Comparison of ENCODE assay signal across 8 cellular contexts in genomic region chr17:1399679-1400512, GRCh38. TPM values are rescaled to one million over a fixed set of nuclear protein-coding genes. Genes with fewer than 3 reads are reported as not detected.
A peak's percentile ranks its signal among the peaks of the same experiment; 100 is the strongest.
DNase-seq lines count a peak whose midpoint lies in the region; ATAC-seq and TF ChIP-seq lines count a peak whose summit lies in the region.

Gene YWHAE (minus strand): TSS chr17:1400222. CDS start chr17:1400110, 112 bp downstream.

- CTCF ChIA-PET in AG04449 (lab: Yijun Ruan, JAX) (interaction anchor here (1.0 to 2.1 kb wide), 2 partner anchors 9 to 35 kb away, joined by 3 to 6 read pairs; no protein-coding TSS in a partner anchor), activated B cell treated with CpG ODN at 0.5 μM for 24 hours (lab: Charles Lee) (interaction anchor here (0.9 to 2.0 kb wide), 3 partner anchors 21 to 116 kb away, joined by 3 to 7 read pairs (median 6); partner anchors contain the start of gene INPP5K)

- H3K4me3 Mint-ChIP-seq in activated B cell treated with CpG ODN at 0.5 μM for 24 hours (peak within 1 kb of the TSS; percentile 98), immature natural killer cell (peak within 1 kb of the TSS; percentile 99 to 100 (median 99))

- no peak for TF ChIP-seq CTCF in AG04449 (IDR thresholded peaks at IDR 0.05; ENCODE audit: insufficient read depth, low read length, missing control alignments)
- no peak for TF ChIP-seq CTCF in activated B cell treated with CpG ODN at 0.5 μM for 24 hours (IDR thresholded peaks at IDR 0.05)
- peak in 2 of 11 experiments; percentile 9 to 22 for TF ChIP-seq CTCF in spleen (IDR thresholded peaks at IDR 0.05 in 8 of 11, conservative IDR thresholded peaks at IDR 0.05 in 3 of 11)

- ATAC-seq in GM18909 (IDR thresholded peaks at IDR 0.05; ENCODE audit: poor library complexity, unreplicated experiment) (peak; percentile 92), HG03175 (IDR thresholded peaks at IDR 0.05; ENCODE audit: unreplicated experiment) (peak; percentile 95), activated B cell treated with CpG ODN at 0.5 μM for 24 hours (ENCODE audit: low read depth) (peak; percentile 85)

- peaks cover 27 to 62% (median 47%) of the 10 kb centered on the region in 6 donors for H3K4me1 ChIP-seq in spleen

- H3K9me3 Mint-ChIP-seq in activated B cell treated with CpG ODN at 0.5 μM for 24 hours (no peaks in the 10 kb centered on the region), immature natural killer cell (no peaks in the 10 kb centered on the region)

- intact Hi-C loops in activated B cell treated with CpG ODN at 0.5 μM for 24 hours (cut with micrococcal nuclease) (loop anchor here (1.0 to 5.0 kb wide), 7 partner anchors 38 to 317 kb away; partner anchors contain the start of genes CRK, INPP5K and SLC43A2), spleen (cut with DNase I; ENCODE audit: low total_unique reads) (no loop called here)

- peak within 1 kb of the TSS; percentile 88 for H3K27ac ChIP-seq in caudate nucleus (ENCODE audit: low read depth, low read length)
- H3K27ac ChIP-seq in spleen = peak within 1 kb of the TSS; percentile 89 to 98 (median 96)

- DNase-seq in AG04449 (ENCODE audit: low read depth, low spot score) (no peak), NCI-H226 (peak; percentile 94), activated B cell treated with CpG ODN at 0.5 μM for 24 hours (peak; percentile 94), caudate nucleus (lab: John Stamatoyannopoulos, UW) (peak; percentile 37 to 97 (median 93)), immature natural killer cell (peak; percentile 91 to 92 (median 92)), spleen (peak; percentile 100)

- WGBS in spleen, 5 donors = 0 to 1% (median 0%) methylated on average over 50 to 82 of the region's 82 CpGs

- H3K4me1 Mint-ChIP-seq in activated B cell treated with CpG ODN at 0.5 μM for 24 hours (peaks cover 44% of the 10 kb centered on the region), immature natural killer cell (peaks cover 38 to 41% of the 10 kb centered on the region in 2 donors)

- H3K4me3 ChIP-seq in AG04449 (ENCODE audit: low read depth, low read length) (peak within 1 kb of the TSS; percentile 84), spleen (peak within 1 kb of the TSS; percentile 65 to 98 (median 92))

- peaks cover 0 to 18% (median 0%) of the 10 kb centered on the region in 6 donors for H3K36me3 ChIP-seq in spleen

- POLR2A ChIA-PET in AG04449 (lab: Yijun Ruan, JAX) = interaction anchor here (0.5 to 1.0 kb wide), 4 partner anchors 13 to 101 kb away, joined by 3 read pairs; no protein-coding TSS in a partner anchor
- POLR2A ChIA-PET in activated B cell treated with CpG ODN at 0.5 μM for 24 hours (lab: Charles Lee) = interaction anchor here (0.5 to 1.9 kb wide), 34 partner anchors 10 to 1604 kb away, joined by 3 to 33 read pairs (median 5); partner anchors contain the start of genes CRK, INPP5K and SLC43A2

- TF ChIP-seq POLR2A in spleen (IDR thresholded peaks at IDR 0.05) = peak in 2 of 3 donors; percentile 18 to 44

- no peaks in the 10 kb centered on the region for H3K9me3 ChIP-seq in spleen

- no peaks in the 10 kb centered on the region for H3K27me3 ChIP-seq in spleen (replicated peaks in 1 of 7)

- H3K36me3 Mint-ChIP-seq in activated B cell treated with CpG ODN at 0.5 μM for 24 hours (ENCODE audit: low read depth) (peaks cover 29% of the 10 kb centered on the region), immature natural killer cell (no peaks in the 10 kb centered on the region)

- H3K27ac Mint-ChIP-seq in activated B cell treated with CpG ODN at 0.5 μM for 24 hours (peak within 1 kb of the TSS; percentile 98), immature natural killer cell (peak within 1 kb of the TSS; percentile 96 to 99 (median 98))

- H3K27me3 Mint-ChIP-seq in activated B cell treated with CpG ODN at 0.5 μM for 24 hours (no peaks in the 10 kb centered on the region), immature natural killer cell (ENCODE audit: low read depth in 3 of 3) (peaks cover 9 to 17% (median 9%) of the 10 kb centered on the region in 3 donors)

RNA-seq across cellular contexts. Expression of gene YWHAE, which starts in this region (rescaled TPM):
- total RNA-seq in activated B cell treated with CpG ODN at 0.5 μM for 24 hours = 253 and 263 TPM in 2 replicates
- 10 to 100 TPM; 45.9 to 53.5 (median 48.4) TPM for polyA plus RNA-seq in immature natural killer cell
- total RNA-seq in spleen = 100 to 1,000 TPM; 234 to 645 (median 289) TPM
- 100 to 1,000 TPM; 104 to 199 (median 142) TPM for polyA plus RNA-seq in spleen
